20 cellular contexts compared by ENCODE assay signal in the genomic region with DNA sequence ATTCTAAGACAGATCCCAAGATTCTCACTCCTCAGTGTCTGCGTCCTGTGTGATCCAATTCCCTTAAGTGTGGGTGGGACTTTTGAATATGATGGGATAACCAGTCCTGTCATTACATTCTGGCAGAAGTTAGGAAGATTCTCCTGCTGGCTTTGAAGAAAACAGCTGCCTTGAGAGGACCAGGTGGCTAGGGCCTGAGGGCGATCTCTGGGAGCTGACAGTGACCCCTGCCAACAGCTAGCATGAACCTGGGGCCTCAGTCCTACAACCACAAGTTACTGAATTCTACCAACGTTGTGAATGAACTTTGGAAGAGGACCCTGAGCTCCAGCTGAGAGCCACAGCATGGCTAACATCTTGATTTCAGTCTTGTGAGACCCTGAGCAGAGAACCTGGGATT. TPM values are rescaled to one million over a fixed set of nuclear protein-coding genes. Genes with fewer than 3 reads are reported as not detected.
DNase-seq lines count a peak whose midpoint lies in the region; ATAC-seq and TF ChIP-seq lines count a peak whose summit lies in the region.
"Had no signal": no experiment of that assay in that cellular context is flagged by ENCODE, and none has a peak within 500 bp of the region (broad histone marks: within the 10 kb centered on the region; RNA-seq: fewer than 3 reads in every experiment).

No MANE protein-coding gene starts in this region.

- H3K36me3 ChIP-seq in IMR-90 (ENCODE audit: control insufficient read depth, insufficient read depth, low read length) = no peaks in the 10 kb centered on the region
- H3K36me3 ChIP-seq in SJCRH30 = no peaks in the 10 kb centered on the region
- H3K36me3 ChIP-seq in trophoblast cell (ENCODE audit: control insufficient read depth in 1 of 2, insufficient read depth in 2 of 2, low read length in 2 of 2) = no peaks in the 10 kb centered on the region

- H3K79me1 ChIP-seq in IMR-90 (ENCODE audit: low read depth in 1 of 2, low read length in 2 of 2) (no peaks in the 10 kb centered on the region), trophoblast cell (ENCODE audit: low read length) (peaks cover 4% of the 10 kb centered on the region)

- H3K4me1 ChIP-seq in IMR-90 (ENCODE audit: control insufficient read depth, insufficient read depth, low read length) = no peaks in the 10 kb centered on the region; the same call in 1 of the 2 replicates
- peaks cover 14% of the 10 kb centered on the region for H3K4me1 ChIP-seq in SJCRH30
- peaks cover 0 to 5% of the 10 kb centered on the region in 2 experiments for H3K4me1 ChIP-seq in trophoblast cell (ENCODE audit: control insufficient read depth in 1 of 2, insufficient read depth in 2 of 2, low read length in 2 of 2)

- H3K4me3 ChIP-seq in IMR-90 (ENCODE audit: insufficient read depth, low read depth, low read length) (no peak overlapping the region), SJCRH30 (no peak overlapping the region), trophoblast cell (ENCODE audit: low read depth, low read length) (no peak overlapping the region)
- H3K4me3 ChIP-seq: PC-9 had no signal

- no peaks in the 10 kb centered on the region for H3K9me1 ChIP-seq in IMR-90 (ENCODE audit: insufficient read depth, low read length)

- BruUV-seq in IMR-90 (replicated peaks; lab: Mats Ljungman, UMichigan) = no TSS peak
- no TSS peak for BruUV-seq in MCF 10A (replicated peaks; lab: Mats Ljungman, UMichigan)

- no peak overlapping the region for H3K27ac ChIP-seq in IMR-90 (ENCODE audit: insufficient read depth, low read length)
- no peak overlapping the region for H3K27ac ChIP-seq in SJCRH30
- peak overlapping the region; percentile 69 for H3K27ac ChIP-seq in epithelial cell of prostate
- H3K27ac ChIP-seq in trophoblast cell (ENCODE audit: low read depth, low read length) = no peak overlapping the region
- H3K27ac ChIP-seq: PC-9 had no signal

- H4K12ac ChIP-seq in trophoblast cell (ENCODE audit: low read depth, low read length) = no peak overlapping the region

- H3K23ac ChIP-seq in IMR-90 (ENCODE audit: low read depth, low read length) (peak overlapping the region; percentile 59; the same call in 1 of the 2 replicates), trophoblast cell (ENCODE audit: low read length) (no peak overlapping the region)

- H3K18ac ChIP-seq in IMR-90 (ENCODE audit: low read depth, low read length) = no peak overlapping the region
- H3K18ac ChIP-seq in trophoblast cell (ENCODE audit: low read length) = no peak overlapping the region

- TF ChIP-seq RAD21 in IMR-90 (IDR thresholded peaks at IDR 0.05; ENCODE audit: low read length) = no peak

- H3K9ac ChIP-seq in IMR-90 (ENCODE audit: low read depth, low read length) (no peak overlapping the region), trophoblast cell (ENCODE audit: low read length) (no peak overlapping the region)

- DNase-seq in IMR-90 (no peak), SJCRH30 (peak; percentile 45 to 55), epithelial cell of prostate (ENCODE audit: low read depth, low spot score) (no peak), trophoblast cell (no peak), MCF 10A (ENCODE audit: unreplicated experiment) (no peak), chondrocyte (ENCODE audit: low spot score) (no peak)
- no peak for DNase-seq in activated CD4-positive, CD25-positive, alpha-beta regulatory T cell (lab: John Stamatoyannopoulos, UW)
- DNase-seq: C1 segment of cervical spinal cord; CD8-positive, alpha-beta T cell; DMS 273 treated with DMSO at 0.1 percent for 48 hours; DMS79; EL; H7; KG1; MM.1S; NCI-H2029; NCI-H446 treated with DMSO at 0.1 percent for 48 hours; NCI-H526; NK-92 treated with Interleukin-12 subunit alpha and Interleukin-12 subunit beta, amount 100 ng/mL, for 24 hours; PC-9 had no signal

- no peak for TF ChIP-seq POLR2A in IMR-90 (IDR thresholded peaks at IDR 0.05; ENCODE audit: low read depth, low read length)

- 0 out of 3 replicates have a peak overlapping the region, but pooled peaks have one; percentile 46 for H2BK15ac ChIP-seq in IMR-90 (ENCODE audit: low read depth, low read length)

- intact Hi-C loops in IMR-90 (cut with micrococcal nuclease) = no loop called here
- intact Hi-C loops in MCF 10A (cut with micrococcal nuclease) = no loop called here

- H3K4me1 Mint-ChIP-seq in MCF 10A (ENCODE audit: insufficient read depth, unreplicated experiment) (peaks cover 14% of the 10 kb centered on the region), chondrocyte (ENCODE audit: low read depth) (peaks cover 13% of the 10 kb centered on the region)

- H2BK5ac ChIP-seq in IMR-90 (ENCODE audit: low read depth, low read length, poor library complexity, severe bottlenecking) (no peak overlapping the region), trophoblast cell (ENCODE audit: low read depth, low read length, poor library complexity) (peak overlapping the region; percentile 27)

- H3K14ac ChIP-seq in IMR-90 (replicated peaks; ENCODE audit: low read depth, low read length) = 0 out of 2 replicates have a peak overlapping the region, but pooled peaks have one; percentile 24
- H3K14ac ChIP-seq in trophoblast cell (ENCODE audit: low read length) = no peak overlapping the region

- in situ Hi-C loops in IMR-90 (cut with MboI; ENCODE audit: low sequenced_read_pairs) = no loop called here

- H3K9me3 ChIP-seq in IMR-90 (ENCODE audit: control insufficient read depth, insufficient read depth, low read length) (peaks cover 3% of the 10 kb centered on the region; the same call in 1 of the 2 replicates), SJCRH30 (replicated peaks) (peaks cover 2% of the 10 kb centered on the region; the same call in 1 of the 2 replicates), trophoblast cell (ENCODE audit: insufficient read depth, low read depth, low read length) (no peaks in the 10 kb centered on the region)

- H3K56ac ChIP-seq in IMR-90 (ENCODE audit: extremely low read depth, insufficient read depth, low read length) = peak overlapping the region; percentile 20; the same call in 1 of the 2 replicates

- H2AK9ac ChIP-seq in IMR-90 (replicated peaks; ENCODE audit: low read depth, low read length, poor library complexity) = no peak overlapping the region

- no peak overlapping the region for H4K5ac ChIP-seq in IMR-90 (ENCODE audit: low read depth, low read length)

- no peaks in the 10 kb centered on the region; the same call in 1 of the 2 replicates for H4K20me1 ChIP-seq in IMR-90 (ENCODE audit: insufficient read depth, low read length)

- H2AFZ ChIP-seq in IMR-90 (replicated peaks; ENCODE audit: low read length, poor library complexity) = no peak overlapping the region
- no peak overlapping the region for H2AFZ ChIP-seq in trophoblast cell (ENCODE audit: insufficient read depth, low read length, poor library complexity)
- H2AFZ ChIP-seq: PC-9 had no signal

- no peaks in the 10 kb centered on the region for H3K36me3 Mint-ChIP-seq in MCF 10A (ENCODE audit: insufficient read depth, unreplicated experiment)
- H3K36me3 Mint-ChIP-seq in chondrocyte (ENCODE audit: low read depth) = no peaks in the 10 kb centered on the region
- H3K36me3 Mint-ChIP-seq: CD8-positive, alpha-beta T cell had no signal

- WGBS in IMR-90 (ENCODE audit: extremely low coverage in 2 of 2, insufficient read length in 1 of 2), 2 experiments = no CpG with 5 or more reads among the region's 3 CpGs
- no CpG with 5 or more reads among the region's 3 CpGs for WGBS in trophoblast cell (ENCODE audit: extremely low coverage, insufficient coverage, insufficient read length)

- H3K27me3 Mint-ChIP-seq in MCF 10A (ENCODE audit: insufficient read depth, unreplicated experiment) (no peaks in the 10 kb centered on the region), chondrocyte (ENCODE audit: low read depth) (no peaks in the 10 kb centered on the region)

- dilution Hi-C loops in IMR-90 (cut with HindIII; ENCODE audit: low sequenced_read_pairs, unreplicated experiment) = no loop called here

- H4K8ac ChIP-seq in IMR-90 (ENCODE audit: low read depth in 2 of 2, low read length in 2 of 2) (peak overlapping the region in 1 of 2 experiments; percentile 14; a peak in 1 of 4 replicates), trophoblast cell (ENCODE audit: low read depth, low read length) (peak overlapping the region; percentile 39)

- no peaks in the 10 kb centered on the region for H3K79me2 ChIP-seq in trophoblast cell (ENCODE audit: control insufficient read depth, insufficient read depth, low read length, poor library complexity)

- POLR2A ChIA-PET in IMR-90 (lab: Charles Lee; ENCODE audit: unreplicated experiment) (no interaction called here), MCF 10A (lab: Yijun Ruan, JAX) (interaction anchor here (0.6 to 1.4 kb wide), 2 partner anchors 32 to 662 kb away, joined by 3 to 4 read pairs; no protein-coding TSS in a partner anchor)

- H3K27me3 ChIP-seq in IMR-90 (ENCODE audit: control insufficient read depth, insufficient read depth, low read length) = no peaks in the 10 kb centered on the region
- H3K27me3 ChIP-seq in SJCRH30 = no peaks in the 10 kb centered on the region
- no peaks in the 10 kb centered on the region for H3K27me3 ChIP-seq in trophoblast cell (ENCODE audit: insufficient read depth, low read length)

- TF ChIP-seq CTCF in IMR-90 (conservative IDR thresholded peaks at IDR 0.05; ENCODE audit: low read depth, low read length) (no peak), MCF 10A (IDR thresholded peaks at IDR 0.05; ENCODE audit: unreplicated experiment) (no peak), chondrocyte (IDR thresholded peaks at IDR 0.05) (no peak)

- no peak overlapping the region for H3K27ac Mint-ChIP-seq in MCF 10A (ENCODE audit: low read depth, unreplicated experiment)
- no peak overlapping the region for H3K27ac Mint-ChIP-seq in chondrocyte (ENCODE audit: unreplicated experiment)
- H3K27ac Mint-ChIP-seq: CD8-positive, alpha-beta T cell had no signal

- peak overlapping the region; percentile 23; the same call in 1 of the 2 replicates for H3K4ac ChIP-seq in IMR-90 (ENCODE audit: low read depth, low read length)
- no peak overlapping the region for H3K4ac ChIP-seq in trophoblast cell (ENCODE audit: low read depth, low read length)

- peak overlapping the region; percentile 23; the same call in 1 of the 2 replicates for H4K91ac ChIP-seq in IMR-90 (ENCODE audit: insufficient read depth, low read depth, low read length)
- H4K91ac ChIP-seq in trophoblast cell (ENCODE audit: low read depth, low read length) = peak overlapping the region; percentile 76

- ATAC-seq in IMR-90 (ENCODE audit: low read depth) = no peak
- ATAC-seq: CD8-positive, alpha-beta T cell had no signal

- peak overlapping the region; percentile 42 for H2BK20ac ChIP-seq in IMR-90 (ENCODE audit: low read depth, low read length)

- H3K4me3 Mint-ChIP-seq in MCF 10A (ENCODE audit: unreplicated experiment) (no peak overlapping the region), chondrocyte (ENCODE audit: unreplicated experiment) (no peak overlapping the region)
- H3K4me3 Mint-ChIP-seq: CD8-positive, alpha-beta T cell had no signal

- no peaks in the 10 kb centered on the region for H3K9me3 Mint-ChIP-seq in MCF 10A (ENCODE audit: unreplicated experiment)
- peaks cover 3% of the 10 kb centered on the region for H3K9me3 Mint-ChIP-seq in chondrocyte (ENCODE audit: low read depth)

- H2BK12ac ChIP-seq in trophoblast cell (ENCODE audit: low read length) = peak overlapping the region; percentile 94

- peak overlapping the region; percentile 51; the same call in 1 of the 2 replicates for H2AK5ac ChIP-seq in IMR-90 (ENCODE audit: low read depth, low read length)
- H2AK5ac ChIP-seq in trophoblast cell (ENCODE audit: low read length) = peak overlapping the region; percentile 71

- CTCF ChIA-PET in IMR-90 (lab: Yijun Ruan, JAX) (no interaction called here), MCF 10A (lab: Yijun Ruan, JAX) (interaction anchor here (1.0 to 1.3 kb wide), 2 partner anchors 13 to 178 kb away, joined by 3 read pairs; no protein-coding TSS in a partner anchor)

- H3K4me2 ChIP-seq in IMR-90 (ENCODE audit: low read depth, low read length) (no peak overlapping the region), trophoblast cell (ENCODE audit: low read length) (no peak overlapping the region)
- H3K4me2 ChIP-seq: PC-9 had no signal

- peak overlapping the region; percentile 40; the same call in 1 of the 2 replicates for H2BK120ac ChIP-seq in IMR-90 (ENCODE audit: low read depth, low read length)
- H2BK120ac ChIP-seq in trophoblast cell (ENCODE audit: insufficient read depth, low read length, poor library complexity) = peak overlapping the region; percentile 38

RNA-seq across cellular contexts. Expression of a gene that starts 44.3 kb away (rescaled TPM):
- 72.4 and 130 TPM in 2 replicates for total RNA-seq in IMR-90 (2012; rRNA removed)
- 108 and 119 TPM in 2 replicates for polyA plus RNA-seq in IMR-90 (2012; rRNA removed)
- polyA plus RNA-seq in IMR-90 (2012; cell fraction: cytosol; rRNA removed) = 84.5 and 106 TPM in 2 replicates
- 141 and 145 TPM in 2 replicates for polyA plus RNA-seq in IMR-90 (2012; cell fraction: nucleus; rRNA removed; ENCODE audit: low replicate concordance)
- total RNA-seq in SJCRH30 (2014; rRNA removed; shearing (Covaris generic)) = 86.6 and 87.9 TPM in 2 replicates
- polyA plus RNA-seq in trophoblast cell (2013) = 268 and 276 TPM in 2 replicates
- 78.2 and 80.0 TPM in 2 replicates for total RNA-seq in MCF 10A (2022)
- total RNA-seq in chondrocyte = 18.6 to 23.0 TPM (median 19.6 TPM) in 3 replicates
- total RNA-seq: CD8-positive, alpha-beta T cell had no signal

Comparison
In these comparisons a context has a peak if more than half of its experiments do, and no peak if none do; other contexts are left out.
1. DNase-seq: peak in SJCRH30 (2 of 2); none in IMR-90 (single experiment), epithelial cell of prostate (single experiment), trophoblast cell (0 of 2), MCF 10A (single experiment), chondrocyte (single experiment) and activated CD4-positive, CD25-positive, alpha-beta regulatory T cell (0 of 4).